8 cellular contexts compared by ENCODE assay signal in genomic region chr12:20212658-20213387, GRCh38.
A peak's percentile ranks its signal among the peaks of the same experiment; 100 is the strongest.
DNase-seq lines count a peak whose midpoint lies in the region; ATAC-seq and TF ChIP-seq lines count a peak whose summit lies in the region.

No MANE protein-coding gene starts in this region.

- no peak for ATAC-seq in GM18907 (IDR thresholded peaks at IDR 0.05; ENCODE audit: unreplicated experiment)
- ATAC-seq in HG03045 (IDR thresholded peaks at IDR 0.05; ENCODE audit: unreplicated experiment), result no peak

- in situ Hi-C loops in G401 (cut with HindIII; ENCODE audit: low sequenced_read_pairs), result no loop called here

- no peak for TF ChIP-seq CTCF in coronary artery (IDR thresholded peaks at IDR 0.05)

- H3K27ac ChIP-seq in coronary artery, result peak overlapping the region; percentile 56 to 81

- DNase-seq in G401 (ENCODE audit: low spot score) (peak; percentile 81), NCI-H345 treated with DMSO at 0.1 percent for 48 hours (lab: John Stamatoyannopoulos, UW; ENCODE audit: unreplicated experiment) (peak; percentile 89), coronary artery (ENCODE audit: low spot score) (peak; percentile 92), kidney tubule cell (ENCODE audit: low spot score) (peak; percentile 96), stromal cell of bone marrow (ENCODE audit: low read depth) (peak; percentile 99)
- DNase-seq in central memory CD4-positive, alpha-beta T cell, result no peak

- H3K4me3 ChIP-seq in coronary artery, result peak overlapping the region; percentile 44
